In genomic region chr17:42129109-42129837, GRCh38 we compare ENCODE assay signal across 16 cellular contexts. TPM values are rescaled to one million over a fixed set of nuclear protein-coding genes. Genes with fewer than 3 reads are reported as not detected.
A peak's percentile ranks its signal among the peaks of the same experiment; 100 is the strongest.
DNase-seq lines count a peak whose midpoint lies in the region; ATAC-seq and TF ChIP-seq lines count a peak whose summit lies in the region.
"Had no signal": no experiment of that assay in that cellular context is flagged by ENCODE, and none has a peak within 500 bp of the region (broad histone marks: within the 10 kb centered on the region; RNA-seq: fewer than 3 reads in every experiment).

No MANE protein-coding gene starts in this region.

- ATAC-seq in gastroesophageal sphincter (peak; percentile 73), upper lobe of left lung (ENCODE audit: low FRiP score in 2 of 2) (peak; percentile 19 to 69)
- ATAC-seq: foreskin keratinocyte had no signal

- H3K4me1 Mint-ChIP-seq in activated naive CD8-positive, alpha-beta T cell treated with anti-CD3 and anti-CD28 coated beads for 36 hours = peaks cover 35% of the 10 kb centered on the region

- H3K9me3 ChIP-seq in gastroesophageal sphincter (no peaks in the 10 kb centered on the region), parathyroid adenoma (ENCODE audit: control insufficient read depth, low read length) (no peaks in the 10 kb centered on the region), upper lobe of left lung (no peaks in the 10 kb centered on the region)
- H3K9me3 ChIP-seq: neutrophil had no signal

- no peak overlapping the region for H3K4me3 ChIP-seq in gastroesophageal sphincter
- no peak overlapping the region for H3K4me3 ChIP-seq in parathyroid adenoma (ENCODE audit: low read depth, low read length)
- no peak overlapping the region for H3K4me3 ChIP-seq in upper lobe of left lung

- peaks cover 8% of the 10 kb centered on the region for H3K79me2 ChIP-seq in parathyroid adenoma

- 90% methylated on average over 3 of the region's 8 CpGs; no CpG with 5 or more reads in 1 of the 2 donors for WGBS in gastroesophageal sphincter (ENCODE audit: low coverage in 1 of 2), 2 donors
- 84 to 94% methylated on average over 4 to 8 of the region's 8 CpGs for WGBS in upper lobe of left lung, 2 donors

- TF ChIP-seq EP300 in gastroesophageal sphincter (IDR thresholded peaks at IDR 0.05) = no peak
- peak in 2 of 4 donors; percentile 58 to 74 for TF ChIP-seq EP300 in upper lobe of left lung (IDR thresholded peaks at IDR 0.05)

- peaks cover 0 to 63% of the 10 kb centered on the region in 2 donors for H3K36me3 ChIP-seq in gastroesophageal sphincter
- no peaks in the 10 kb centered on the region for H3K36me3 ChIP-seq in parathyroid adenoma (ENCODE audit: control insufficient read depth, insufficient read depth, low read length)
- H3K36me3 ChIP-seq in upper lobe of left lung = peaks cover 28 to 62% (median 55%) of the 10 kb centered on the region in 4 donors

- H3K4me1 ChIP-seq in gastroesophageal sphincter = peaks cover 0 to 61% (median 29%) of the 10 kb centered on the region in 3 donors
- H3K4me1 ChIP-seq in parathyroid adenoma = peaks cover 15% of the 10 kb centered on the region
- peaks cover 54 to 59% (median 58%) of the 10 kb centered on the region in 4 donors for H3K4me1 ChIP-seq in upper lobe of left lung
- H3K4me1 ChIP-seq: foreskin keratinocyte had no signal

- TF ChIP-seq POLR2A in gastroesophageal sphincter (IDR thresholded peaks at IDR 0.05) (no peak), upper lobe of left lung (IDR thresholded peaks at IDR 0.05) (peak in 1 of 4 donors; percentile 45)

- H3K9ac ChIP-seq in parathyroid adenoma = no peak overlapping the region

- DNase-seq in activated naive CD8-positive, alpha-beta T cell treated with anti-CD3 and anti-CD28 coated beads for 36 hours = no peak
- DNase-seq in upper lobe of left lung (peak in 1 of 2 donors; percentile 50), NCI-H82 treated with DMSO at 0.1 percent for 48 hours (lab: John Stamatoyannopoulos, UW; ENCODE audit: unreplicated experiment) (no peak), glomerular visceral epithelial cell (ENCODE audit: extremely low spot score) (no peak), Kasumi-1 (lab: John Stamatoyannopoulos, UW) (no peak)
- DNase-seq: activated B cell treated with CpG ODN at 0.5 μM for 24 hours; activated T-cell treated with anti-CD3 and anti-CD28 coated beads for 4 hours; CD8-positive, alpha-beta memory T cell; effector CD4-positive, alpha-beta T cell; foreskin keratinocyte; GDM1; NK-92 treated with Interleukin-12 subunit alpha and Interleukin-12 subunit beta, amount 100 ng/mL, for 24 hours had no signal

- H2AFZ ChIP-seq in parathyroid adenoma = no peak overlapping the region

- H3K27me3 ChIP-seq in gastroesophageal sphincter = no peaks in the 10 kb centered on the region
- H3K27me3 ChIP-seq in parathyroid adenoma (ENCODE audit: control insufficient read depth, insufficient read depth, low read length) = no peaks in the 10 kb centered on the region
- no peaks in the 10 kb centered on the region for H3K27me3 ChIP-seq in upper lobe of left lung
- H3K27me3 ChIP-seq: foreskin keratinocyte, neutrophil had no signal

- no peaks in the 10 kb centered on the region for H3K27me3 Mint-ChIP-seq in activated naive CD8-positive, alpha-beta T cell treated with anti-CD3 and anti-CD28 coated beads for 36 hours
- H3K27me3 Mint-ChIP-seq: activated B cell treated with CpG ODN at 0.5 μM for 24 hours; CD8-positive, alpha-beta memory T cell had no signal

- H3K36me3 Mint-ChIP-seq in activated naive CD8-positive, alpha-beta T cell treated with anti-CD3 and anti-CD28 coated beads for 36 hours = peaks cover 17% of the 10 kb centered on the region

- peak overlapping the region; percentile 35 for H3K4me2 ChIP-seq in parathyroid adenoma (ENCODE audit: low read length)

- TF ChIP-seq CTCF in gastroesophageal sphincter (IDR thresholded peaks at IDR 0.05) = peak in 1 of 4 experiments; percentile 7
- no peak for TF ChIP-seq CTCF in parathyroid adenoma (IDR thresholded peaks at IDR 0.05)
- TF ChIP-seq CTCF in upper lobe of left lung (IDR thresholded peaks at IDR 0.05) = peak in 1 of 6 experiments; percentile 20

- H3K27ac Mint-ChIP-seq in activated naive CD8-positive, alpha-beta T cell treated with anti-CD3 and anti-CD28 coated beads for 36 hours = peak overlapping the region; percentile 85

- H3K27ac ChIP-seq in gastroesophageal sphincter (peak overlapping the region in 3 of 4 donors; percentile 49 to 81 (median 64)), parathyroid adenoma (peak overlapping the region; percentile 46), upper lobe of left lung (peak overlapping the region; percentile 74 to 91 (median 82))
- H3K27ac ChIP-seq: foreskin keratinocyte, neutrophil had no signal

- H3K9me3 Mint-ChIP-seq in activated naive CD8-positive, alpha-beta T cell treated with anti-CD3 and anti-CD28 coated beads for 36 hours = no peaks in the 10 kb centered on the region
- H3K9me3 Mint-ChIP-seq: activated B cell treated with CpG ODN at 0.5 μM for 24 hours; CD8-positive, alpha-beta memory T cell had no signal

- no peak overlapping the region for H3K4me3 Mint-ChIP-seq in activated naive CD8-positive, alpha-beta T cell treated with anti-CD3 and anti-CD28 coated beads for 36 hours
- H3K4me3 Mint-ChIP-seq: activated B cell treated with CpG ODN at 0.5 μM for 24 hours; CD8-positive, alpha-beta memory T cell had no signal

RNA-seq across cellular contexts. Expression of gene HSPB9, which starts 6.7 kb away (rescaled TPM):
- under 1 TPM; 0.18 to 0.33 TPM for total RNA-seq in activated naive CD8-positive, alpha-beta T cell treated with anti-CD3 and anti-CD28 coated beads for 36 hours
- total RNA-seq in gastroesophageal sphincter (not detected), upper lobe of left lung (1 to 10 TPM in 1 of 6 donors, under 1 TPM in 1, not detected in 4; 0.15 to 1.0 TPM)
- total RNA-seq: activated B cell treated with CpG ODN at 0.5 μM for 24 hours, foreskin keratinocyte, kidney epithelial cell had no signal

RNA-seq across cellular contexts. Expression of gene KAT2A, which starts 8.1 kb away (rescaled TPM):
- total RNA-seq in activated naive CD8-positive, alpha-beta T cell treated with anti-CD3 and anti-CD28 coated beads for 36 hours = 10 to 100 TPM; 49.1 to 51.6 TPM
- 10 to 100 TPM; 10.3 to 51.2 (median 19.3) TPM for total RNA-seq in gastroesophageal sphincter
- 100 to 1,000 TPM in 1 of 6 donors, 10 to 100 TPM in 5; 17.0 to 116 (median 32.5) TPM for total RNA-seq in upper lobe of left lung

RNA-seq across cellular contexts. Expression of gene DHX58, which starts 16.8 kb away (rescaled TPM):
- 10 to 100 TPM; 23.5 to 24.9 TPM for total RNA-seq in activated naive CD8-positive, alpha-beta T cell treated with anti-CD3 and anti-CD28 coated beads for 36 hours
- 10 to 100 TPM; 11.3 to 21.3 (median 13.9) TPM for total RNA-seq in gastroesophageal sphincter
- 10 to 100 TPM; 15.8 to 56.6 (median 32.6) TPM for total RNA-seq in upper lobe of left lung

RNA-seq across cellular contexts. Expression of gene RAB5C, which starts 25.5 kb away (rescaled TPM):
- total RNA-seq in activated naive CD8-positive, alpha-beta T cell treated with anti-CD3 and anti-CD28 coated beads for 36 hours = 10 to 100 TPM; 44.4 to 48.9 TPM
- total RNA-seq in gastroesophageal sphincter (100 to 1,000 TPM in 3 of 4 donors, 10 to 100 TPM in 1; 91.7 to 122 (median 108) TPM), upper lobe of left lung (100 to 1,000 TPM in 3 of 6 donors, 10 to 100 TPM in 3; 57.6 to 183 (median 133) TPM)

RNA-seq across cellular contexts. Expression of gene ZNF385C, which starts 31.0 kb away (rescaled TPM):
- 1 to 10 TPM in 1 of 2 experiments, under 1 TPM in 1; 0.92 to 1.2 TPM for total RNA-seq in activated naive CD8-positive, alpha-beta T cell treated with anti-CD3 and anti-CD28 coated beads for 36 hours
- total RNA-seq in gastroesophageal sphincter = not detected
- 1 to 10 TPM in 2 of 6 donors, under 1 TPM in 4; 0.30 to 2.1 (median 0.44) TPM for total RNA-seq in upper lobe of left lung
- total RNA-seq: CD8-positive, alpha-beta memory T cell had no signal
